Comparison of ENCODE assay signal across 15 cellular contexts in the genomic region with DNA sequence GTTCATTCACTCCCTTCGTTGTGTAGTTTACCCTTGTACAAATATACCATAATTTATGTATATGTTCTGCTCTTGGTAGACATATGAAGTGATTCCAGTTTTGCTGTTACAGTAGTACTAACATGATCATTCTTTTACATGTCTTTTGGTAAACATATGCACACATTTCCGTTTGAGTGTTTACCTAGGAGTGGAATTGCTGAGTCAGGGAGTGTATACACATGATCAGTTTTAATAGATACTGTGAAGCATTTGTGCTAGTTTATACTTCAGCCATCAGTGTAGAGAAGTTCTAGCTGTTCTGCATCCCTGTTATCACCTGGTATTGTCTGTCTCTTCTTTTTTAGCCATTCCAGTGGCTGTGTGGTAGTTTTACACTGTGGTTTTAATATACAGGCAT. TPM values are rescaled to one million over a fixed set of nuclear protein-coding genes. Genes with fewer than 3 reads are reported as not detected.
DNase-seq lines count a peak whose midpoint lies in the region; ATAC-seq, FAIRE-seq and TF ChIP-seq lines count a peak whose summit lies in the region.
"Had no signal": no experiment of that assay in that cellular context is flagged by ENCODE, and none has a peak within 500 bp of the region (broad histone marks: within the 10 kb centered on the region; RNA-seq: fewer than 3 reads in every experiment).

No MANE protein-coding gene starts in this region.

- H3K4me3 ChIP-seq in A549 (no peak overlapping the region), right cardiac atrium (ENCODE audit: low read length) (no peak overlapping the region)

- TF ChIP-seq POLR2A in A549 (IDR thresholded peaks at IDR 0.05; ENCODE audit: low read length) = no peak

- H3K4me3 Mint-ChIP-seq in activated T-cell treated with anti-CD3 and anti-CD28 coated beads, Interleukin-2, amount 50 U/mL, for 4 hours = no peak overlapping the region
- H3K4me3 Mint-ChIP-seq: CD8-positive, alpha-beta T cell; IgD-negative memory B cell had no signal

- CTCF ChIA-PET in A549 (lab: Yijun Ruan, JAX) = interaction anchor here (0.8 to 1.6 kb wide), 2 partner anchors 20 to 54 kb away, joined by 3 to 6 read pairs; no protein-coding TSS in a partner anchor

- H3K9me3 ChIP-seq in A549 (no peaks in the 10 kb centered on the region), right cardiac atrium (ENCODE audit: control insufficient read depth, low read length) (no peaks in the 10 kb centered on the region)
- H3K9me3 ChIP-seq: BE2C had no signal

- intact Hi-C loops in left colon (cut with DNase I, micrococcal nuclease) (no loop called here), right cardiac atrium (cut with DNase I) (no loop called here)

- 52% methylated on average over 2 of the region's 2 CpGs for WGBS in A549 (ENCODE audit: missing lambda C conversion rate)
- 86% methylated on average over 2 of the region's 2 CpGs for WGBS in right cardiac atrium

- H3K27me3 Mint-ChIP-seq in activated T-cell treated with anti-CD3 and anti-CD28 coated beads, Interleukin-2, amount 50 U/mL, for 4 hours (ENCODE audit: low read depth) = no peaks in the 10 kb centered on the region
- H3K27me3 Mint-ChIP-seq: IgD-negative memory B cell had no signal

- no peaks in the 10 kb centered on the region for H3K9me3 Mint-ChIP-seq in activated T-cell treated with anti-CD3 and anti-CD28 coated beads, Interleukin-2, amount 50 U/mL, for 4 hours
- H3K9me3 Mint-ChIP-seq: CD8-positive, alpha-beta T cell; IgD-negative memory B cell had no signal

- H3K4me1 Mint-ChIP-seq in activated T-cell treated with anti-CD3 and anti-CD28 coated beads, Interleukin-2, amount 50 U/mL, for 4 hours (ENCODE audit: low read depth) = no peaks in the 10 kb centered on the region
- H3K4me1 Mint-ChIP-seq: IgD-negative memory B cell had no signal

- TF ChIP-seq CTCF in A549 (IDR thresholded peaks at IDR 0.05) (no peak), VCaP (conservative IDR thresholded peaks at IDR 0.05) (no peak)

- FAIRE-seq in A549 (lab: Jason Lieb, UNC) = no peak

- H3K4me2 ChIP-seq in A549 = no peak overlapping the region

- H3K36me3 Mint-ChIP-seq in activated T-cell treated with anti-CD3 and anti-CD28 coated beads, Interleukin-2, amount 50 U/mL, for 4 hours (ENCODE audit: insufficient read depth) = peaks cover 16% of the 10 kb centered on the region

- POLR2A ChIA-PET in A549 (lab: Yijun Ruan, JAX) = no interaction called here

- ATAC-seq in A549 (no peak), left colon (peak; percentile 75), HG03442 (IDR thresholded peaks at IDR 0.05; ENCODE audit: unreplicated experiment) (no peak), right cardiac atrium (no peak)
- no peak for ATAC-seq in activated T-cell treated with anti-CD3 and anti-CD28 coated beads, Interleukin-2, amount 50 U/mL, for 4 hours
- ATAC-seq: CD8-positive, alpha-beta T cell had no signal

- no peak for TF ChIP-seq RAD21 in A549 (conservative IDR thresholded peaks at IDR 0.05 in 1 of 2, IDR thresholded peaks at IDR 0.05 in 1 of 2)

- H3K4me1 ChIP-seq in A549 = peaks cover 34% of the 10 kb centered on the region
- H3K4me1 ChIP-seq in right cardiac atrium (ENCODE audit: control insufficient read depth, insufficient read depth, low read length) = no peaks in the 10 kb centered on the region
- H3K4me1 ChIP-seq: BE2C had no signal

- no peak for TF ChIP-seq EP300 in A549 (IDR thresholded peaks at IDR 0.05)

- no peak for DNase-seq in A549 (ENCODE audit: low read depth in 1 of 2, low spot score in 1 of 2)
- peak; percentile 9 for DNase-seq in H4 (ENCODE audit: low spot score)
- no peak for DNase-seq in left colon
- no peak for DNase-seq in CD1c-positive myeloid dendritic cell (ENCODE audit: extremely low spot score)
- no peak for DNase-seq in activated T-cell treated with anti-CD3 and anti-CD28 coated beads, Interleukin-2, amount 50 U/mL, for 4 hours
- DNase-seq in right cardiac atrium = no peak
- DNase-seq: BE2C; CD8-positive, alpha-beta T cell; COR-L47; H7 had no signal

- 0 out of 6 replicates have a peak overlapping the region, but pooled peaks of 1 of the 2 experiments have one; percentile 24 for H3K27ac ChIP-seq in A549
- H3K27ac ChIP-seq in VCaP = peak overlapping the region; percentile 36
- H3K27ac ChIP-seq in right cardiac atrium (ENCODE audit: low read length) = no peak overlapping the region
- H3K27ac ChIP-seq: C4-2B had no signal

- no peaks in the 10 kb centered on the region for H3K27me3 ChIP-seq in right cardiac atrium (ENCODE audit: control insufficient read depth, insufficient read depth)
- H3K27me3 ChIP-seq: BE2C had no signal

TF ChIP-seq in A549, 52 proteins besides CTCF, POLR2A, EP300 and RAD21:
- TF ChIP-seq POLR2AphosphoS2 (conservative IDR thresholded peaks at IDR 0.05; ENCODE audit: low read length) = no peak
- no peak for TF ChIP-seq HEYL (CRISPR knock-in tag; IDR thresholded peaks at IDR 0.05)
- no peak for TF ChIP-seq JUN (IDR thresholded peaks at IDR 0.05)
- TF ChIP-seq, protein P1, sequence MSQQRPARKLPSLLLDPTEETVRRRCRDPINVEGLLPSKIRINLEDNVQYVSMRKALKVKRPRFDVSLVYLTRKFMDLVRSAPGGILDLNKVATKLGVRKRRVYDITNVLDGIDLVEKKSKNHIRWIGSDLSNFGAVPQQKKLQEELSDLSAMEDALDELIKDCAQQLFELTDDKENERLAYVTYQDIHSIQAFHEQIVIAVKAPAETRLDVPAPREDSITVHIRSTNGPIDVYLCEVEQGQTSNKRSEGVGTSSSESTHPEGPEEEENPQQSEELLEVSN (IDR thresholded peaks at IDR 0.05; ENCODE audit: borderline replicate concordance, low read depth) = no peak
- no peak for TF ChIP-seq HOXB5 (CRISPR knock-in tag; IDR thresholded peaks at IDR 0.05)
- peak; percentile 91 for TF ChIP-seq MAFK (IDR thresholded peaks at IDR 0.05; ENCODE audit: partially characterized antibody)
- TF ChIP-seq, protein P2, sequence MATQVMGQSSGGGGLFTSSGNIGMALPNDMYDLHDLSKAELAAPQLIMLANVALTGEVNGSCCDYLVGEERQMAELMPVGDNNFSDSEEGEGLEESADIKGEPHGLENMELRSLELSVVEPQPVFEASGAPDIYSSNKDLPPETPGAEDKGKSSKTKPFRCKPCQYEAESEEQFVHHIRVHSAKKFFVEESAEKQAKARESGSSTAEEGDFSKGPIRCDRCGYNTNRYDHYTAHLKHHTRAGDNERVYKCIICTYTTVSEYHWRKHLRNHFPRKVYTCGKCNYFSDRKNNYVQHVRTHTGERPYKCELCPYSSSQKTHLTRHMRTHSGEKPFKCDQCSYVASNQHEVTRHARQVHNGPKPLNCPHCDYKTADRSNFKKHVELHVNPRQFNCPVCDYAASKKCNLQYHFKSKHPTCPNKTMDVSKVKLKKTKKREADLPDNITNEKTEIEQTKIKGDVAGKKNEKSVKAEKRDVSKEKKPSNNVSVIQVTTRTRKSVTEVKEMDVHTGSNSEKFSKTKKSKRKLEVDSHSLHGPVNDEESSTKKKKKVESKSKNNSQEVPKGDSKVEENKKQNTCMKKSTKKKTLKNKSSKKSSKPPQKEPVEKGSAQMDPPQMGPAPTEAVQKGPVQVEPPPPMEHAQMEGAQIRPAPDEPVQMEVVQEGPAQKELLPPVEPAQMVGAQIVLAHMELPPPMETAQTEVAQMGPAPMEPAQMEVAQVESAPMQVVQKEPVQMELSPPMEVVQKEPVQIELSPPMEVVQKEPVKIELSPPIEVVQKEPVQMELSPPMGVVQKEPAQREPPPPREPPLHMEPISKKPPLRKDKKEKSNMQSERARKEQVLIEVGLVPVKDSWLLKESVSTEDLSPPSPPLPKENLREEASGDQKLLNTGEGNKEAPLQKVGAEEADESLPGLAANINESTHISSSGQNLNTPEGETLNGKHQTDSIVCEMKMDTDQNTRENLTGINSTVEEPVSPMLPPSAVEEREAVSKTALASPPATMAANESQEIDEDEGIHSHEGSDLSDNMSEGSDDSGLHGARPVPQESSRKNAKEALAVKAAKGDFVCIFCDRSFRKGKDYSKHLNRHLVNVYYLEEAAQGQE (IDR thresholded peaks at IDR 0.05) = no peak

RNA-seq across cellular contexts. Expression of gene CYP26C1, which starts 34.5 kb away (rescaled TPM):
- polyA plus RNA-seq in A549 (2011; rRNA removed) (not detected in 2 replicates), A549 (2017; fragmentation: RNase III; extraction: RNeasy Plus Mini Kit Qiagen cat#74134 plus additional on column Dnase treatment) (not detected in 3 replicates), right cardiac atrium (0.02 TPM)
- polyA plus RNA-seq in A549 (2012; cell fraction: cytosol; rRNA removed) = not detected in 2 replicates
- polyA plus RNA-seq in A549 (2012; cell fraction: nucleus; rRNA removed) = 0.04 TPM in 2 replicates
- polyA minus RNA-seq in A549 (2011; rRNA and poly(A)+ RNA removed) = 0.12 and 0.19 TPM in 2 replicates
- total RNA-seq in H4 (2014; rRNA removed; shearing (Covaris generic)) = not detected in 2 replicates
- total RNA-seq in left colon (under 1 TPM in 1 of 2 donors, not detected in 1; 0.14 TPM), right cardiac atrium (under 1 TPM in 1 of 4 donors, not detected in 3; 0.09 TPM)
- under 1 TPM in 2 of 3 donors, not detected in 1; 0.05 to 0.13 TPM for total RNA-seq in activated T-cell treated with anti-CD3 and anti-CD28 coated beads, Interleukin-2, amount 50 U/mL, for 4 hours
- total RNA-seq: A172 had no signal
- polyA plus RNA-seq: IgD-negative memory B cell had no signal

RNA-seq across cellular contexts. Expression of gene CYP26A1, which starts 47.6 kb away (rescaled TPM):
- polyA plus RNA-seq in A549 (2011; rRNA removed) (1.3 TPM in 2 replicates), A549 (2017; fragmentation: RNase III; extraction: RNeasy Plus Mini Kit Qiagen cat#74134 plus additional on column Dnase treatment) (7.2 to 10.8 TPM (median 9.8 TPM) in 3 replicates), right cardiac atrium (not detected)
- 8.2 and 9.9 TPM in 2 replicates for polyA plus RNA-seq in A549 (2012; cell fraction: cytosol; rRNA removed)
- 10.7 and 14.1 TPM in 2 replicates for polyA plus RNA-seq in A549 (2012; cell fraction: nucleus; rRNA removed)
- polyA minus RNA-seq in A549 (2011; rRNA and poly(A)+ RNA removed) = 0.15 and 0.25 TPM in 2 replicates
- not detected in 2 replicates for total RNA-seq in H4 (2014; rRNA removed; shearing (Covaris generic))
- total RNA-seq in left colon (not detected), right cardiac atrium (not detected)
- not detected for total RNA-seq in activated T-cell treated with anti-CD3 and anti-CD28 coated beads, Interleukin-2, amount 50 U/mL, for 4 hours
- total RNA-seq: CD8-positive, alpha-beta T cell had no signal
- polyA plus RNA-seq: IgD-negative memory B cell had no signal
